ENCODE assay signal across 8 cellular contexts in genomic region chr15:68821898-68822380, GRCh38. TPM values are rescaled to one million over a fixed set of nuclear protein-coding genes. Genes with fewer than 3 reads are reported as not detected.
DNase-seq lines count a peak whose midpoint lies in the region; ATAC-seq and TF ChIP-seq lines count a peak whose summit lies in the region.

No MANE protein-coding gene starts in this region.

- no peak overlapping the region for H3K27ac ChIP-seq in ectodermal cell (ENCODE audit: insufficient read depth, low read depth, low read length, poor library complexity, severe bottlenecking)

- peak overlapping the region; percentile 96 for H3K4me3 Mint-ChIP-seq in activated T-cell treated with anti-CD3 and anti-CD28 coated beads, Interleukin-2, amount 50 U/mL, for 24 hours
- peak overlapping the region; percentile 99 for H3K4me3 Mint-ChIP-seq in neural crest cell

- no peak for ATAC-seq in HG03460 (IDR thresholded peaks at IDR 0.05; ENCODE audit: unreplicated experiment)
- ATAC-seq in activated CD4-positive, CD25-positive, alpha-beta regulatory T cell treated with anti-CD3 and anti-CD28 coated beads, Interleukin-2, amount 50 U/mL, for 24 hours, result no peak

- H3K36me3 Mint-ChIP-seq in activated T-cell treated with anti-CD3 and anti-CD28 coated beads, Interleukin-2, amount 50 U/mL, for 24 hours (ENCODE audit: low read depth), result peaks cover 24% of the 10 kb centered on the region
- H3K36me3 Mint-ChIP-seq in neural crest cell (ENCODE audit: low read depth), result peaks cover 3% of the 10 kb centered on the region

- H3K36me3 ChIP-seq in ectodermal cell (ENCODE audit: control insufficient read depth, insufficient read depth, low read length), result no peaks in the 10 kb centered on the region

- H3K27me3 ChIP-seq in ectodermal cell (ENCODE audit: control insufficient read depth, insufficient read depth, low read length, poor library complexity, severe bottlenecking), result peaks cover 12% of the 10 kb centered on the region

- DNase-seq in activated T-cell treated with anti-CD3 and anti-CD28 coated beads, Interleukin-2, amount 50 U/mL, for 24 hours, result peak; percentile 37
- DNase-seq in activated T-cell treated with anti-CD3 and anti-CD28 coated beads for 4 hours (no peak), RKO (ENCODE audit: low spot score) (peak; percentile 43), neural crest cell (ENCODE audit: low read depth, low spot score) (no peak), occipital lobe (lab: John Stamatoyannopoulos, UW) (no peak)

- no peak for TF ChIP-seq CTCF in neural crest cell (conservative IDR thresholded peaks at IDR 0.05)

- H3K4me1 Mint-ChIP-seq in activated T-cell treated with anti-CD3 and anti-CD28 coated beads, Interleukin-2, amount 50 U/mL, for 24 hours (ENCODE audit: low read depth), result peaks cover 23% of the 10 kb centered on the region
- peaks cover 28% of the 10 kb centered on the region for H3K4me1 Mint-ChIP-seq in neural crest cell

- no peaks in the 10 kb centered on the region for H3K9me3 Mint-ChIP-seq in activated T-cell treated with anti-CD3 and anti-CD28 coated beads, Interleukin-2, amount 50 U/mL, for 24 hours
- H3K9me3 Mint-ChIP-seq in neural crest cell, result no peaks in the 10 kb centered on the region

- peak overlapping the region; percentile 8 for H3K27ac Mint-ChIP-seq in activated T-cell treated with anti-CD3 and anti-CD28 coated beads, Interleukin-2, amount 50 U/mL, for 24 hours
- H3K27ac Mint-ChIP-seq in neural crest cell (ENCODE audit: unreplicated experiment), result no peak overlapping the region

- peaks cover 6% of the 10 kb centered on the region for H3K4me1 ChIP-seq in ectodermal cell (ENCODE audit: control insufficient read depth, insufficient read depth, low read length)

- H3K9me3 ChIP-seq in ectodermal cell (ENCODE audit: control insufficient read depth, low read length), result no peaks in the 10 kb centered on the region

- no peaks in the 10 kb centered on the region for H3K27me3 Mint-ChIP-seq in activated T-cell treated with anti-CD3 and anti-CD28 coated beads, Interleukin-2, amount 50 U/mL, for 24 hours
- H3K27me3 Mint-ChIP-seq in neural crest cell (ENCODE audit: low read depth), result peaks cover 6% of the 10 kb centered on the region

- H3K4me3 ChIP-seq in ectodermal cell (ENCODE audit: insufficient read depth, low read depth, low read length), result peak overlapping the region; percentile 89

- WGBS in ectodermal cell, 2 experiments, result 2 to 3% methylated on average over 10 to 12 of the region's 13 CpGs

RNA-seq across cellular contexts. Expression of gene ANP32A, which starts 1.2 kb away (rescaled TPM):
- polyA plus RNA-seq in ectodermal cell (2013, experiment 1 of 4), result 490 TPM
- polyA plus RNA-seq in ectodermal cell (2013, experiment 2 of 4), result 474 TPM
- polyA plus RNA-seq in ectodermal cell (2013, experiment 3 of 4), result 335 TPM
- 364 TPM for polyA plus RNA-seq in ectodermal cell (2013, experiment 4 of 4)
- total RNA-seq in neural crest cell (355 and 367 TPM in 2 replicates), occipital lobe (109 TPM)

Comparison
In these comparisons a context has a peak if more than half of its experiments do, and no peak if none do; other contexts are left out.
1. DNase-seq: peak in activated T-cell treated with anti-CD3 and anti-CD28 coated beads, Interleukin-2, amount 50 U/mL, for 24 hours (single experiment) and RKO (single experiment); none in activated T-cell treated with anti-CD3 and anti-CD28 coated beads for 4 hours (single experiment), neural crest cell (single experiment) and occipital lobe (single experiment).